33 cellular contexts compared by ENCODE assay signal in the genomic region with DNA sequence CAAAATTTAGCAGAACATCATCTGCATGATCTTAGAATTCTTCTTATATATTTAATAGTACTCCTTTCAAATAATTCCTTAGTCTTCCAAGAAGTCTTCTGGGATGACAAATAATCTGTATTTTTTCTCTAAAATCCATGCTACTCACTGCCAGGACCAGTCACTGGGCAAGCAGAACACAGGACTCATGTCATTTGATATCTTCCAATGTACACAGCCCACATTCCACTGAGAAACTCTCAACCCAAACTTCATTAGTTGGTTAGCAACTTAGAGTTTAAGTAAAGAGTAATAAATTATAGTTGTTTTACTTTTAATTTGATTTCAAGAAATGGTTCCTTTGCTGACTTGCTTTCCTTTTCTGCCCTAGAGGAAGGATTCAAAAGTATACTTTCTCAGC.
DNase-seq lines count a peak whose midpoint lies in the region; ATAC-seq and TF ChIP-seq lines count a peak whose summit lies in the region.
"Had no signal": no experiment of that assay in that cellular context is flagged by ENCODE, and none has a peak within 500 bp of the region (broad histone marks: within the 10 kb centered on the region; RNA-seq: fewer than 3 reads in every experiment).

No MANE protein-coding gene starts in this region.

- H4K20me1 ChIP-seq in PC-3 (ENCODE audit: low read length) = no peaks in the 10 kb centered on the region
- no peaks in the 10 kb centered on the region for H4K20me1 ChIP-seq in neural progenitor cell (ENCODE audit: low read depth)
- H4K20me1 ChIP-seq: BLaER1; BLaER1 treated with 17β-estradiol and CSF1 and Interleukin-3, amounts not matched to agents 10 nM and 100 nM had no signal

- POLR2A ChIA-PET in PC-3 (lab: Charles Lee; ENCODE audit: unreplicated experiment) = no interaction called here

- no peak overlapping the region for H3K27ac Mint-ChIP-seq in neural progenitor cell
- H3K27ac Mint-ChIP-seq: B cell; CD14-positive monocyte; CD4-positive, alpha-beta memory T cell; CD4-positive, alpha-beta T cell; CD4-positive, CD25-positive, alpha-beta regulatory T cell; CD8-positive, alpha-beta memory T cell; CD8-positive, alpha-beta T cell had no signal

- intact Hi-C loops in PC-3 (cut with micrococcal nuclease) = no loop called here
- intact Hi-C loops in head of caudate nucleus (cut with DNase I) = no loop called here

- CTCF ChIA-PET in PC-3 (lab: Charles Lee) = interaction anchor here (0.6 kb wide), 1 partner anchor 374 kb away, joined by 4 read pairs; no protein-coding TSS in a partner anchor

- peaks cover 18% of the 10 kb centered on the region for H3K9me3 Mint-ChIP-seq in neural progenitor cell

- H3K9me3 ChIP-seq in PC-3 (ENCODE audit: low read length) (0 out of 2 replicates have a peak, but pooled peaks cover 8% of the 10 kb centered on the region), neural progenitor cell (ENCODE audit: low read depth) (peaks cover 4% of the 10 kb centered on the region)
- H3K9me3 ChIP-seq: A549, BE2C, BLaER1, Caco-2 had no signal

- H3K27me3 ChIP-seq in PC-3 (ENCODE audit: low read length) (no peaks in the 10 kb centered on the region), neural progenitor cell (no peaks in the 10 kb centered on the region)
- H3K27me3 ChIP-seq: BE2C; BLaER1; BLaER1 treated with 17β-estradiol and CSF1 and Interleukin-3, amounts not matched to agents 10 nM and 100 nM had no signal

- H3K4me1 Mint-ChIP-seq in neural progenitor cell = peaks cover 21% of the 10 kb centered on the region
- H3K4me1 Mint-ChIP-seq: B cell; CD14-positive monocyte; CD4-positive, alpha-beta memory T cell; CD4-positive, CD25-positive, alpha-beta regulatory T cell; CD8-positive, alpha-beta memory T cell had no signal

- no peak overlapping the region for H3K4me3 Mint-ChIP-seq in neural progenitor cell
- H3K4me3 Mint-ChIP-seq: B cell; CD14-positive monocyte; CD4-positive, alpha-beta memory T cell; CD4-positive, alpha-beta T cell; CD4-positive, CD25-positive, alpha-beta regulatory T cell; CD8-positive, alpha-beta memory T cell; CD8-positive, alpha-beta T cell had no signal

- no peak overlapping the region for H3K27ac ChIP-seq in PC-3 (ENCODE audit: low read length)
- no peak overlapping the region for H3K27ac ChIP-seq in neural progenitor cell
- H3K27ac ChIP-seq: 22Rv1; A549; BLaER1; BLaER1 treated with 17β-estradiol and CSF1 and Interleukin-3, amounts not matched to agents 10 nM and 100 nM; C4-2B had no signal

- no peak overlapping the region for H3K9ac ChIP-seq in PC-3 (ENCODE audit: low read length)
- H3K9ac ChIP-seq in neural progenitor cell = no peak overlapping the region
- H3K9ac ChIP-seq: BLaER1; BLaER1 treated with 17β-estradiol and CSF1 and Interleukin-3, amounts not matched to agents 10 nM and 100 nM had no signal

- H3K4me1 ChIP-seq in PC-3 (ENCODE audit: insufficient read depth, low read length) (no peaks in the 10 kb centered on the region), neural progenitor cell (peaks cover 15% of the 10 kb centered on the region)
- H3K4me1 ChIP-seq: A549; BE2C; BLaER1; BLaER1 treated with 17β-estradiol and CSF1 and Interleukin-3, amounts not matched to agents 10 nM and 100 nM; Caco-2 had no signal

- H3K27me3 Mint-ChIP-seq in neural progenitor cell (ENCODE audit: insufficient read depth, low read depth) = no peaks in the 10 kb centered on the region
- H3K27me3 Mint-ChIP-seq: B cell; CD4-positive, alpha-beta memory T cell; CD4-positive, alpha-beta T cell; CD4-positive, CD25-positive, alpha-beta regulatory T cell; CD8-positive, alpha-beta memory T cell had no signal

- H3K4me2 ChIP-seq in PC-3 (ENCODE audit: low read length) (no peak overlapping the region), neural progenitor cell (no peak overlapping the region)
- H3K4me2 ChIP-seq: A549; BLaER1; BLaER1 treated with 17β-estradiol and CSF1 and Interleukin-3, amounts not matched to agents 10 nM and 100 nM had no signal

- no peak overlapping the region for H3K4me3 ChIP-seq in PC-3 (ENCODE audit: low read length)
- no peak overlapping the region for H3K4me3 ChIP-seq in neural progenitor cell
- H3K4me3 ChIP-seq: A549; BLaER1; BLaER1 treated with 17β-estradiol and CSF1 and Interleukin-3, amounts not matched to agents 10 nM and 100 nM had no signal

- H3K36me3 Mint-ChIP-seq in neural progenitor cell = no peaks in the 10 kb centered on the region
- H3K36me3 Mint-ChIP-seq: CD14-positive monocyte; CD4-positive, alpha-beta memory T cell; CD4-positive, CD25-positive, alpha-beta regulatory T cell; CD8-positive, alpha-beta memory T cell; CD8-positive, alpha-beta T cell had no signal

- H3K79me2 ChIP-seq in PC-3 (ENCODE audit: low read length) = no peaks in the 10 kb centered on the region
- H3K79me2 ChIP-seq in neural progenitor cell (ENCODE audit: low read depth) = no peaks in the 10 kb centered on the region

- H3K9me2 ChIP-seq in PC-3 (replicated peaks; ENCODE audit: low read length) = no peaks in the 10 kb centered on the region

- DNase-seq in PC-3 (peak; percentile 18), left kidney (ENCODE audit: low read depth, low spot score) (peak; percentile 73), neural progenitor cell (ENCODE audit: low spot score) (no peak), D341Med (ENCODE audit: low spot score) (no peak), head of caudate nucleus (no peak), NCI-H1092 (lab: John Stamatoyannopoulos, UW) (no peak)
- DNase-seq: 8988T; ACHN; AML-193; BE2C; C1 segment of cervical spinal cord; Caco-2; Calu3; CD4-positive, alpha-beta memory T cell; CD4-positive, alpha-beta T cell; CD4-positive, CD25-positive, alpha-beta regulatory T cell; CD8-positive, alpha-beta memory T cell; CD8-positive, alpha-beta T cell; COR-L47; DMS 273 treated with DMSO at 0.1 percent for 48 hours; DMS153; DMS53; DMS79; DMS79 treated with DMSO at 0.1 percent for 48 hours; DND-41; EL had no signal

- BruUV-seq in PC-3 (replicated peaks; lab: Mats Ljungman, UMichigan) = no TSS peak

- H3K36me3 ChIP-seq in PC-3 (ENCODE audit: low read depth, low read length) = no peaks in the 10 kb centered on the region
- no peaks in the 10 kb centered on the region for H3K36me3 ChIP-seq in neural progenitor cell
- H3K36me3 ChIP-seq: BE2C; BLaER1; BLaER1 treated with 17β-estradiol and CSF1 and Interleukin-3, amounts not matched to agents 10 nM and 100 nM had no signal

- no peaks in the 10 kb centered on the region for H3F3A ChIP-seq in PC-3 (ENCODE audit: low read length, unreplicated experiment)
- H3F3A ChIP-seq in neural progenitor cell (ENCODE audit: low read depth) = no peaks in the 10 kb centered on the region

- TF ChIP-seq CTCF in PC-3 (conservative IDR thresholded peaks at IDR 0.05; ENCODE audit: low read depth, low read length) = no peak
- TF ChIP-seq CTCF in neural progenitor cell (IDR thresholded peaks at IDR 0.05) = no peak

- ATAC-seq in PC-3 = peak; percentile 80
- ATAC-seq: A549; CD8-positive, alpha-beta T cell had no signal

- no peak overlapping the region for H2AFZ ChIP-seq in PC-3 (ENCODE audit: low read length)
- H2AFZ ChIP-seq in neural progenitor cell (replicated peaks) = peak overlapping the region; percentile 15

Comparison
In these comparisons a context has a peak if more than half of its experiments do, and no peak if none do; other contexts are left out.
1. DNase-seq: peak in PC-3 (single experiment) and left kidney (single experiment); none in neural progenitor cell (single experiment), D341Med (single experiment), head of caudate nucleus (0 of 42) and NCI-H1092 (single experiment).